2 cellular contexts compared by ENCODE assay signal in genomic region chr22:28927526-28928089, GRCh38.
A peak's percentile ranks its signal among the peaks of the same experiment; 100 is the strongest.
TF ChIP-seq lines count a peak whose summit lies in the region.

No MANE protein-coding gene starts in this region.

TF ChIP-seq in A549, 52 proteins besides CTCF, POLR2A, EP300 and RAD21:
- TF ChIP-seq, protein P1, sequence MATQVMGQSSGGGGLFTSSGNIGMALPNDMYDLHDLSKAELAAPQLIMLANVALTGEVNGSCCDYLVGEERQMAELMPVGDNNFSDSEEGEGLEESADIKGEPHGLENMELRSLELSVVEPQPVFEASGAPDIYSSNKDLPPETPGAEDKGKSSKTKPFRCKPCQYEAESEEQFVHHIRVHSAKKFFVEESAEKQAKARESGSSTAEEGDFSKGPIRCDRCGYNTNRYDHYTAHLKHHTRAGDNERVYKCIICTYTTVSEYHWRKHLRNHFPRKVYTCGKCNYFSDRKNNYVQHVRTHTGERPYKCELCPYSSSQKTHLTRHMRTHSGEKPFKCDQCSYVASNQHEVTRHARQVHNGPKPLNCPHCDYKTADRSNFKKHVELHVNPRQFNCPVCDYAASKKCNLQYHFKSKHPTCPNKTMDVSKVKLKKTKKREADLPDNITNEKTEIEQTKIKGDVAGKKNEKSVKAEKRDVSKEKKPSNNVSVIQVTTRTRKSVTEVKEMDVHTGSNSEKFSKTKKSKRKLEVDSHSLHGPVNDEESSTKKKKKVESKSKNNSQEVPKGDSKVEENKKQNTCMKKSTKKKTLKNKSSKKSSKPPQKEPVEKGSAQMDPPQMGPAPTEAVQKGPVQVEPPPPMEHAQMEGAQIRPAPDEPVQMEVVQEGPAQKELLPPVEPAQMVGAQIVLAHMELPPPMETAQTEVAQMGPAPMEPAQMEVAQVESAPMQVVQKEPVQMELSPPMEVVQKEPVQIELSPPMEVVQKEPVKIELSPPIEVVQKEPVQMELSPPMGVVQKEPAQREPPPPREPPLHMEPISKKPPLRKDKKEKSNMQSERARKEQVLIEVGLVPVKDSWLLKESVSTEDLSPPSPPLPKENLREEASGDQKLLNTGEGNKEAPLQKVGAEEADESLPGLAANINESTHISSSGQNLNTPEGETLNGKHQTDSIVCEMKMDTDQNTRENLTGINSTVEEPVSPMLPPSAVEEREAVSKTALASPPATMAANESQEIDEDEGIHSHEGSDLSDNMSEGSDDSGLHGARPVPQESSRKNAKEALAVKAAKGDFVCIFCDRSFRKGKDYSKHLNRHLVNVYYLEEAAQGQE (IDR thresholded peaks at IDR 0.05) = no peak
- TF ChIP-seq, protein P2, sequence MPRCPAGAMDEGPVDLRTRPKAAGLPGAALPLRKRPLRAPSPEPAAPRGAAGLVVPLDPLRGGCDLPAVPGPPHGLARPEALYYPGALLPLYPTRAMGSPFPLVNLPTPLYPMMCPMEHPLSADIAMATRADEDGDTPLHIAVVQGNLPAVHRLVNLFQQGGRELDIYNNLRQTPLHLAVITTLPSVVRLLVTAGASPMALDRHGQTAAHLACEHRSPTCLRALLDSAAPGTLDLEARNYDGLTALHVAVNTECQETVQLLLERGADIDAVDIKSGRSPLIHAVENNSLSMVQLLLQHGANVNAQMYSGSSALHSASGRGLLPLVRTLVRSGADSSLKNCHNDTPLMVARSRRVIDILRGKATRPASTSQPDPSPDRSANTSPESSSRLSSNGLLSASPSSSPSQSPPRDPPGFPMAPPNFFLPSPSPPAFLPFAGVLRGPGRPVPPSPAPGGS (IDR thresholded peaks at IDR 0.05) = no peak
- TF ChIP-seq ZC3H11A (IDR thresholded peaks at IDR 0.05) = no peak
- TF ChIP-seq RCOR1 (IDR thresholded peaks at IDR 0.05; ENCODE audit: low read depth, low read length) = no peak
- no peak for TF ChIP-seq CBX2 (IDR thresholded peaks at IDR 0.05; ENCODE audit: borderline replicate concordance, low read depth)
- TF ChIP-seq HOXB13 (CRISPR knock-in tag; IDR thresholded peaks at IDR 0.05; ENCODE audit: low read depth) = no peak
- TF ChIP-seq MAFK (IDR thresholded peaks at IDR 0.05; ENCODE audit: partially characterized antibody) = peak; percentile 66

TF ChIP-seq in HCT116, 20 proteins besides CTCF, POLR2A, EP300 and RAD21 (continued from another document):
- TF ChIP-seq, protein P1 (IDR thresholded peaks at IDR 0.05; ENCODE audit: low read depth) = no peak
- TF ChIP-seq ZFX (IDR thresholded peaks at IDR 0.05) (no peak), FOSL1 (IDR thresholded peaks at IDR 0.05; ENCODE audit: low read depth) (no peak), SRF (IDR thresholded peaks at IDR 0.05; ENCODE audit: low read depth) (no peak), JUND (IDR thresholded peaks at IDR 0.05) (no peak), YY1 (IDR thresholded peaks at IDR 0.05; ENCODE audit: extremely low read depth, insufficient replicate concordance, low read depth, low read length) (no peak), EZH2 (IDR thresholded peaks at IDR 0.05) (no peak), ZNF274 (IDR thresholded peaks at IDR 0.05; ENCODE audit: low read depth, low read length) (no peak), ELF1 (IDR thresholded peaks at IDR 0.05; ENCODE audit: borderline replicate concordance, low read depth) (no peak), EGR1 (IDR thresholded peaks at IDR 0.05; ENCODE audit: low read depth) (no peak)
- TF ChIP-seq, protein P3, sequence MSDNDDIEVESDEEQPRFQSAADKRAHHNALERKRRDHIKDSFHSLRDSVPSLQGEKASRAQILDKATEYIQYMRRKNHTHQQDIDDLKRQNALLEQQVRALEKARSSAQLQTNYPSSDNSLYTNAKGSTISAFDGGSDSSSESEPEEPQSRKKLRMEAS (IDR thresholded peaks at IDR 0.05) = no peak
- TF ChIP-seq, protein P4, sequence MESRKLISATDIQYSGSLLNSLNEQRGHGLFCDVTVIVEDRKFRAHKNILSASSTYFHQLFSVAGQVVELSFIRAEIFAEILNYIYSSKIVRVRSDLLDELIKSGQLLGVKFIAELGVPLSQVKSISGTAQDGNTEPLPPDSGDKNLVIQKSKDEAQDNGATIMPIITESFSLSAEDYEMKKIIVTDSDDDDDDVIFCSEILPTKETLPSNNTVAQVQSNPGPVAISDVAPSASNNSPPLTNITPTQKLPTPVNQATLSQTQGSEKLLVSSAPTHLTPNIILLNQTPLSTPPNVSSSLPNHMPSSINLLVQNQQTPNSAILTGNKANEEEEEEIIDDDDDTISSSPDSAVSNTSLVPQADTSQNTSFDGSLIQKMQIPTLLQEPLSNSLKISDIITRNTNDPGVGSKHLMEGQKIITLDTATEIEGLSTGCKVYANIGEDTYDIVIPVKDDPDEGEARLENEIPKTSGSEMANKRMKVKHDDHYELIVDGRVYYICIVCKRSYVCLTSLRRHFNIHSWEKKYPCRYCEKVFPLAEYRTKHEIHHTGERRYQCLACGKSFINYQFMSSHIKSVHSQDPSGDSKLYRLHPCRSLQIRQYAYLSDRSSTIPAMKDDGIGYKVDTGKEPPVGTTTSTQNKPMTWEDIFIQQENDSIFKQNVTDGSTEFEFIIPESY (IDR thresholded peaks at IDR 0.05; ENCODE audit: extremely low read depth, insufficient replicate concordance, low read length) = no peak
